Comparison of ENCODE assay signal across 8 cellular contexts in genomic region chr10:24449334-24449740, GRCh38.
A peak's percentile ranks its signal among the peaks of the same experiment; 100 is the strongest.
DNase-seq lines count a peak whose midpoint lies in the region; ATAC-seq and TF ChIP-seq lines count a peak whose summit lies in the region.

No MANE protein-coding gene starts in this region.

- H3K9me3 ChIP-seq in body of pancreas (no peaks in the 10 kb centered on the region), BE2C (no peaks in the 10 kb centered on the region)

- H3K27ac ChIP-seq in body of pancreas: peak overlapping the region in 3 of 4 donors; percentile 25 to 44 (median 39)
- H3K27ac ChIP-seq in rectal smooth muscle tissue (ENCODE audit: low read depth, low read length): no peak overlapping the region

- peak; percentile 91 for ATAC-seq in GM19023 (IDR thresholded peaks at IDR 0.05; ENCODE audit: unreplicated experiment)
- ATAC-seq in HG02870 (IDR thresholded peaks at IDR 0.05; ENCODE audit: unreplicated experiment): peak; percentile 97
- ATAC-seq in body of pancreas: peak; percentile 79

- TF ChIP-seq POLR2A in body of pancreas (IDR thresholded peaks at IDR 0.05): peak in 1 of 3 donors; percentile 10

- H3K36me3 ChIP-seq in body of pancreas (replicated peaks in 1 of 2; ENCODE audit: insufficient read depth in 1 of 2, low read depth in 2 of 2) (no peaks in the 10 kb centered on the region), rectal smooth muscle tissue (ENCODE audit: control insufficient read depth, insufficient read depth, low read length) (no peaks in the 10 kb centered on the region), BE2C (no peaks in the 10 kb centered on the region)

- H3K4me1 ChIP-seq in body of pancreas (peaks cover 23% of the 10 kb centered on the region), rectal smooth muscle tissue (ENCODE audit: control insufficient read depth, insufficient read depth, low read length) (no peaks in the 10 kb centered on the region), BE2C (no peaks in the 10 kb centered on the region)

- TF ChIP-seq CTCF in body of pancreas (IDR thresholded peaks at IDR 0.05): no peak
- TF ChIP-seq CTCF in BE2C (IDR thresholded peaks at IDR 0.05; ENCODE audit: low read depth, low read length): no peak

- H3K9ac ChIP-seq in rectal smooth muscle tissue (ENCODE audit: low read length): no peak overlapping the region

- DNase-seq in body of pancreas: no peak
- DNase-seq in activated CD8-positive, alpha-beta memory T cell treated with anti-CD3 and anti-CD28 coated beads, Interleukin-2, amount 50 U/mL, for 48 hours: no peak
- no peak for DNase-seq in stimulated activated CD4-positive, alpha-beta T cell treated with anti-CD3 and anti-CD28 coated beads, Interleukin-4, amount 100 ng/mL, for 1 hour
- DNase-seq in BE2C: no peak
- DNase-seq in activated naive CD4-positive, alpha-beta T cell treated with Interleukin-2 at 50 U/mL for 16 hours: no peak

- H3K27me3 ChIP-seq in body of pancreas (no peaks in the 10 kb centered on the region), rectal smooth muscle tissue (ENCODE audit: control insufficient read depth, insufficient read depth, low read length) (no peaks in the 10 kb centered on the region), BE2C (no peaks in the 10 kb centered on the region)

- WGBS in body of pancreas, 2 donors: 5 to 20% methylated on average over 5 of the region's 5 CpGs

- H3K4me3 ChIP-seq in body of pancreas (no peak overlapping the region), rectal smooth muscle tissue (ENCODE audit: low read length) (peak overlapping the region; percentile 18), BE2C (ENCODE audit: low read depth, low read length) (no peak overlapping the region)

- intact Hi-C loops in body of pancreas (cut with DNase I): no loop called here
